ENCODE assay signal across 14 cellular contexts in the genomic region with DNA sequence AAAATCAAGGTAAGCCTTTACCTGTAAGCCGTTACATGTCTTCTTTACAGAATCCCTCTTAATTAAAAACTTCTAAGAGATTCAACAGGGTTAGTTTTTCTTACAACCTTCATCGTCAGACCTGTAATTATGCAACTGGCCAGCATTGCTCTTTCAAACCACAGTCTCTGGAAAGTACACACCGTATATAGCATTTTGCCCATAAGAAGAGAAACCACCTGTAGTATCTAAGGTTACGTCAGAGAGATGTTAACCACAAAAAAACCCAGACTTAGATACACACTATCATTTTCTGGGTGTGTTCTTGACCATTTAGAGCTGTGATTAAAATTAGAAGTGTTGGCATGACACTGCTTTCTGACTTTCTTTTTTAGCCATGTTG.
DNase-seq lines count a peak whose midpoint lies in the region; ATAC-seq lines count a peak whose summit lies in the region.
"Had no signal": no experiment of that assay in that cellular context is flagged by ENCODE, and none has a peak within 500 bp of the region (broad histone marks: within the 10 kb centered on the region; RNA-seq: fewer than 3 reads in every experiment).

No MANE protein-coding gene starts in this region.

- H3K4me1 Mint-ChIP-seq in activated naive CD8-positive, alpha-beta T cell treated with anti-CD3 and anti-CD28 coated beads, Interleukin-2, amount 50 U/mL, for 24 hours = no peaks in the 10 kb centered on the region
- peaks cover 6% of the 10 kb centered on the region for H3K4me1 Mint-ChIP-seq in activated naive CD8-positive, alpha-beta T cell treated with anti-CD3 and anti-CD28 coated beads for 36 hours

- H3K36me3 Mint-ChIP-seq in activated naive CD8-positive, alpha-beta T cell treated with anti-CD3 and anti-CD28 coated beads, Interleukin-2, amount 50 U/mL, for 24 hours (ENCODE audit: low read depth) = no peaks in the 10 kb centered on the region
- H3K36me3 Mint-ChIP-seq in activated naive CD8-positive, alpha-beta T cell treated with anti-CD3 and anti-CD28 coated beads for 36 hours = no peaks in the 10 kb centered on the region

- no peak overlapping the region for H3K27ac Mint-ChIP-seq in activated naive CD8-positive, alpha-beta T cell treated with anti-CD3 and anti-CD28 coated beads, Interleukin-2, amount 50 U/mL, for 24 hours
- H3K27ac Mint-ChIP-seq in activated naive CD8-positive, alpha-beta T cell treated with anti-CD3 and anti-CD28 coated beads for 36 hours = no peak overlapping the region

- peaks cover 2% of the 10 kb centered on the region for H3K27me3 Mint-ChIP-seq in activated naive CD8-positive, alpha-beta T cell treated with anti-CD3 and anti-CD28 coated beads, Interleukin-2, amount 50 U/mL, for 24 hours
- peaks cover 14% of the 10 kb centered on the region for H3K27me3 Mint-ChIP-seq in activated naive CD8-positive, alpha-beta T cell treated with anti-CD3 and anti-CD28 coated beads for 36 hours

- DNase-seq in activated naive CD8-positive, alpha-beta T cell treated with anti-CD3 and anti-CD28 coated beads, Interleukin-2, amount 50 U/mL, for 24 hours = no peak
- DNase-seq in activated naive CD8-positive, alpha-beta T cell treated with anti-CD3 and anti-CD28 coated beads for 36 hours = no peak
- no peak for DNase-seq in NCI-H510A (lab: John Stamatoyannopoulos, UW)
- no peak for DNase-seq in NCI-H1436 treated with DMSO at 0.1 percent for 48 hours (lab: John Stamatoyannopoulos, UW)
- no peak for DNase-seq in Ammon's horn (ENCODE audit: low spot score)
- DNase-seq in left lobe of liver (ENCODE audit: low spot score) = no peak
- DNase-seq: activated CD8-positive, alpha-beta memory T cell treated with anti-CD3 and anti-CD28 coated beads, Interleukin-2, amount 50 U/mL, for 48 hours; lower lobe of right lung; NCI-H2081; stimulated activated CD8-positive, alpha-beta memory T cell treated with anti-CD3 and anti-CD28 coated beads, Interleukin-4, amount 100 ng/mL, for 48 hours had no signal

- peak; percentile 40 for ATAC-seq in activated naive CD8-positive, alpha-beta T cell treated with anti-CD3 and anti-CD28 coated beads, Interleukin-2, amount 50 U/mL, for 24 hours
- peak; percentile 96 for ATAC-seq in HG02678 (IDR thresholded peaks at IDR 0.05; ENCODE audit: unreplicated experiment)
- peak; percentile 94 for ATAC-seq in HG03469 (IDR thresholded peaks at IDR 0.05; ENCODE audit: unreplicated experiment)
- ATAC-seq in left lobe of liver = no peak
- ATAC-seq: A549, lower lobe of right lung, SK-N-SH treated with all-trans-retinoic acid at 6 μM for 48 hours had no signal

- H3K9me3 Mint-ChIP-seq in activated naive CD8-positive, alpha-beta T cell treated with anti-CD3 and anti-CD28 coated beads, Interleukin-2, amount 50 U/mL, for 24 hours = peaks cover 4% of the 10 kb centered on the region
- H3K9me3 Mint-ChIP-seq in activated naive CD8-positive, alpha-beta T cell treated with anti-CD3 and anti-CD28 coated beads for 36 hours = peaks cover 2% of the 10 kb centered on the region

- H3K4me3 Mint-ChIP-seq in activated naive CD8-positive, alpha-beta T cell treated with anti-CD3 and anti-CD28 coated beads, Interleukin-2, amount 50 U/mL, for 24 hours = no peak overlapping the region
- no peak overlapping the region for H3K4me3 Mint-ChIP-seq in activated naive CD8-positive, alpha-beta T cell treated with anti-CD3 and anti-CD28 coated beads for 36 hours
